Comparison of ENCODE assay signal across 12 cellular contexts in the genomic region with DNA sequence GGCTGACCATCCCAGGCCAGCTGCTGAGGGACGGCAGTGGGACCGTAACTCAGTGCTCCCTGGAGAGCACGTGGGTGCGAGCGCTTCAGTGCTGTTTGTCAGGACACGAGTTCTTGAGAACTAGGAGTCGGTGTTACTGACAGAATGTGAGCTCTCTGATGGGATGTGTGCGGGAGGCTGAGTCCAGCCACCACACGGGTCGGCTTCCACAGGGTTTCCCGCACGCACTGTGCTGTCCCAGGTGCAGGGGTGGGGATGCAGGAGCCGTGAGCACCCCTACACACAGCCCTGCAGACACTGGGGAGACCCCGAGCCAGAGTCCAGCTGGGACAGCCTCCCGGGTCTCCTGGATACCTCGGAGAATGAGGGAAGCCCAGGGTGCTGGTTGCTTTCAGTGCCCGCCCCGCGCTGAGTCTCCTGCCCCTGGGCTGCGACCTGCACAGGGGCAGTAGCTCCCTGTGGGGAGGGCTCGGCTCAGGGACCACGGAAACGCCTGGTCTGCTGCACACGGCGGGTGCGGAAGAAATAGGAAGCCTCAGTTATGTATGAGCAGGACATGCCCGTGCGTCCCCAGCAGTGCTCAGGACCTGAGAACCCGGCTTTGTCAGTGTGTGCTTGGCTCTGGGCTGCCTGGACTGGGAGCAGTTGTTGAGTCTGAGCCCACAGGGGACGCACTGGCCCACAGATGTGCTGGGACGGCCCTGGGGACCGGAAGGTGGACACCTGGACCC.
"Had no signal": no experiment of that assay in that cellular context is flagged by ENCODE, and none has a peak within 500 bp of the region (broad histone marks: within the 10 kb centered on the region; RNA-seq: fewer than 3 reads in every experiment).

No MANE protein-coding gene starts in this region.

- DNase-seq: activated CD4-positive, alpha-beta T cell treated with anti-CD3 and anti-CD28 coated beads, Interleukin-2, amount 50 U/mL, for 1 hour; activated CD4-positive, CD25-positive, alpha-beta regulatory T cell; activated naive CD4-positive, alpha-beta T cell treated with anti-CD3 and anti-CD28 coated beads, Interleukin-2, amount 10 ng/mL, durations not matched to agents 7 days and 5 days; adrenal gland; caudate nucleus; effector memory CD8-positive, alpha-beta T cell; hypothalamus; mammary epithelial cell; stimulated activated CD4-positive, alpha-beta T cell treated with anti-CD3 and anti-CD28 coated beads, Interleukin-4, amount 100 ng/mL, for 24 hours; tibial artery had no signal

- H3K27me3 ChIP-seq: adrenal gland, ovary had no signal

- ATAC-seq: effector memory CD8-positive, alpha-beta T cell had no signal

- H3K36me3 ChIP-seq: adrenal gland, ovary, tibial artery had no signal

- H3K9me3 ChIP-seq: adrenal gland, ovary, tibial artery had no signal

- H3K4me3 ChIP-seq: adrenal gland, ovary, tibial artery had no signal

- H3K27me3 Mint-ChIP-seq: effector memory CD8-positive, alpha-beta T cell had no signal

- H3K4me3 Mint-ChIP-seq: activated naive CD4-positive, alpha-beta T cell treated with anti-CD3 and anti-CD28 coated beads, Interleukin-2, amount 10 ng/mL, durations not matched to agents 7 days and 5 days; effector memory CD8-positive, alpha-beta T cell; nephron had no signal

- H3K27ac Mint-ChIP-seq: activated naive CD4-positive, alpha-beta T cell treated with anti-CD3 and anti-CD28 coated beads, Interleukin-2, amount 10 ng/mL, durations not matched to agents 7 days and 5 days; effector memory CD8-positive, alpha-beta T cell; nephron had no signal

- H3K9me3 Mint-ChIP-seq: activated naive CD4-positive, alpha-beta T cell treated with anti-CD3 and anti-CD28 coated beads, Interleukin-2, amount 10 ng/mL, durations not matched to agents 7 days and 5 days; effector memory CD8-positive, alpha-beta T cell; nephron had no signal

- H3K36me3 Mint-ChIP-seq: activated naive CD4-positive, alpha-beta T cell treated with anti-CD3 and anti-CD28 coated beads, Interleukin-2, amount 10 ng/mL, durations not matched to agents 7 days and 5 days had no signal

- H3K4me1 Mint-ChIP-seq: activated naive CD4-positive, alpha-beta T cell treated with anti-CD3 and anti-CD28 coated beads, Interleukin-2, amount 10 ng/mL, durations not matched to agents 7 days and 5 days had no signal

- H3K4me1 ChIP-seq: adrenal gland had no signal

- H3K27ac ChIP-seq: adrenal gland, ovary, tibial artery had no signal
